In genomic region chr20:5630071-5630470, GRCh38 we compare ENCODE assay signal across 28 cellular contexts.
"Had no signal": no experiment of that assay in that cellular context is flagged by ENCODE, and none has a peak within 500 bp of the region (broad histone marks: within the 10 kb centered on the region; RNA-seq: fewer than 3 reads in every experiment).

No MANE protein-coding gene starts in this region.

- H3K36me3 Mint-ChIP-seq: activated naive CD4-positive, alpha-beta T cell treated with anti-CD3 and anti-CD28 coated beads, Interleukin-2, amount 10 ng/mL, durations not matched to agents 7 days and 5 days; activated naive CD4-positive, alpha-beta T cell treated with anti-CD3 and anti-CD28 coated beads, Interleukin-2, amount 50 U/mL, for 72 hours; activated naive CD8-positive, alpha-beta T cell treated with anti-CD3 and anti-CD28 coated beads, Interleukin-2, amount 10 ng/mL, durations not matched to agents 7 days and 5 days; brain had no signal

- H3K27ac Mint-ChIP-seq: activated CD4-positive, alpha-beta memory T cell treated with anti-CD3 and anti-CD28 coated beads, Interleukin-2, amount 10 ng/mL, durations not matched to agents 7 days and 5 days; activated CD4-positive, alpha-beta T cell treated with anti-CD3 and anti-CD28 coated beads for 36 hours; activated CD4-positive, alpha-beta T cell treated with anti-CD3 and anti-CD28 coated beads, Interleukin-2, amount 10 ng/mL, durations not matched to agents 7 days and 5 days; activated naive CD4-positive, alpha-beta T cell treated with anti-CD3 and anti-CD28 coated beads, Interleukin-2, amount 10 ng/mL, durations not matched to agents 7 days and 5 days; activated naive CD4-positive, alpha-beta T cell treated with anti-CD3 and anti-CD28 coated beads, Interleukin-2, amount 50 U/mL, for 72 hours; activated naive CD8-positive, alpha-beta T cell treated with anti-CD3 and anti-CD28 coated beads, Interleukin-2, amount 10 ng/mL, durations not matched to agents 7 days and 5 days; activated T-cell treated with anti-CD3 and anti-CD28 coated beads, Interleukin-2, amount 50 U/mL, for 24 hours; activated T-cell treated with anti-CD3 and anti-CD28 coated beads, Interleukin-2, amount 50 U/mL, for 72 hours; brain; endodermal cell had no signal

- DNase-seq: activated CD4-positive, alpha-beta memory T cell treated with anti-CD3 and anti-CD28 coated beads, Interleukin-2, amount 10 ng/mL, durations not matched to agents 7 days and 5 days; activated CD4-positive, alpha-beta T cell treated with anti-CD3 and anti-CD28 coated beads for 36 hours; activated CD4-positive, alpha-beta T cell treated with anti-CD3 and anti-CD28 coated beads, Interleukin-2, amount 10 ng/mL, durations not matched to agents 7 days and 5 days; activated CD4-positive, alpha-beta T cell treated with anti-CD3 and anti-CD28 coated beads, Interleukin-2, amount 50 U/mL, for 4 hours; activated CD4-positive, CD25-positive, alpha-beta regulatory T cell; activated CD4-positive, CD25-positive, alpha-beta regulatory T cell treated with anti-CD3 and anti-CD28 coated beads, Interleukin-2, amount 50 U/mL, for 72 hours; activated CD8-positive, alpha-beta memory T cell treated with anti-CD3 and anti-CD28 coated beads, Interleukin-2, amount 50 U/mL, for 48 hours; activated gamma-delta T cell; activated naive CD4-positive, alpha-beta T cell; activated naive CD4-positive, alpha-beta T cell treated with anti-CD3 and anti-CD28 coated beads, Interleukin-2, amount 10 ng/mL, durations not matched to agents 7 days and 5 days; activated naive CD8-positive, alpha-beta T cell treated with anti-CD3 and anti-CD28 coated beads, Interleukin-2, amount 10 ng/mL, durations not matched to agents 7 days and 5 days; activated T-cell treated with anti-CD3 and anti-CD28 coated beads for 4 hours; activated T-cell treated with anti-CD3 and anti-CD28 coated beads, Interleukin-2, amount 50 U/mL, for 24 hours; activated T-cell treated with anti-CD3 and anti-CD28 coated beads, Interleukin-2, amount 50 U/mL, for 72 hours; central memory CD4-positive, alpha-beta T cell; cerebellar nuclear complex; colonic mucosa; effector CD8-positive, alpha-beta T cell; endodermal cell; glutamatergic neuron; heart left ventricle; T-helper 2 cell had no signal

- H3K27me3 Mint-ChIP-seq: activated CD4-positive, alpha-beta memory T cell treated with anti-CD3 and anti-CD28 coated beads, Interleukin-2, amount 10 ng/mL, durations not matched to agents 7 days and 5 days; activated CD4-positive, alpha-beta T cell treated with anti-CD3 and anti-CD28 coated beads for 36 hours; activated CD4-positive, alpha-beta T cell treated with anti-CD3 and anti-CD28 coated beads, Interleukin-2, amount 10 ng/mL, durations not matched to agents 7 days and 5 days; activated naive CD4-positive, alpha-beta T cell treated with anti-CD3 and anti-CD28 coated beads, Interleukin-2, amount 10 ng/mL, durations not matched to agents 7 days and 5 days; activated naive CD8-positive, alpha-beta T cell treated with anti-CD3 and anti-CD28 coated beads, Interleukin-2, amount 10 ng/mL, durations not matched to agents 7 days and 5 days; activated T-cell treated with anti-CD3 and anti-CD28 coated beads, Interleukin-2, amount 50 U/mL, for 24 hours; brain had no signal

- H3K9me3 Mint-ChIP-seq: activated T-cell treated with anti-CD3 and anti-CD28 coated beads, Interleukin-2, amount 50 U/mL, for 72 hours had no signal

- H3K9me3 ChIP-seq: colonic mucosa had no signal

- ATAC-seq: activated CD4-positive, alpha-beta T cell treated with anti-CD3 and anti-CD28 coated beads for 36 hours; activated naive CD4-positive, alpha-beta T cell treated with anti-CD3 and anti-CD28 coated beads, Interleukin-2, amount 50 U/mL, for 72 hours; activated T-cell treated with anti-CD3 and anti-CD28 coated beads, Interleukin-2, amount 50 U/mL, for 72 hours; esophagus mucosa; heart left ventricle had no signal

- H3K27me3 ChIP-seq: ascending aorta, breast epithelium, cardiac muscle cell, colonic mucosa, heart left ventricle had no signal

- H3K4me3 ChIP-seq: ascending aorta, breast epithelium, cardiac muscle cell, colonic mucosa, heart left ventricle had no signal

- H3K4me1 ChIP-seq: ascending aorta, breast epithelium, colonic mucosa, heart left ventricle had no signal

- H3K36me3 ChIP-seq: ascending aorta, breast epithelium, cardiac muscle cell, colonic mucosa, heart left ventricle had no signal

- H3K27ac ChIP-seq: ascending aorta, breast epithelium, cardiac muscle cell, colonic mucosa, heart left ventricle had no signal

- H3K4me1 Mint-ChIP-seq: activated CD4-positive, alpha-beta memory T cell treated with anti-CD3 and anti-CD28 coated beads, Interleukin-2, amount 10 ng/mL, durations not matched to agents 7 days and 5 days; activated CD4-positive, alpha-beta T cell treated with anti-CD3 and anti-CD28 coated beads, Interleukin-2, amount 10 ng/mL, durations not matched to agents 7 days and 5 days; activated naive CD4-positive, alpha-beta T cell treated with anti-CD3 and anti-CD28 coated beads, Interleukin-2, amount 10 ng/mL, durations not matched to agents 7 days and 5 days; activated naive CD8-positive, alpha-beta T cell treated with anti-CD3 and anti-CD28 coated beads, Interleukin-2, amount 10 ng/mL, durations not matched to agents 7 days and 5 days; brain; endodermal cell had no signal

- H3K4me3 Mint-ChIP-seq: activated CD4-positive, alpha-beta memory T cell treated with anti-CD3 and anti-CD28 coated beads, Interleukin-2, amount 10 ng/mL, durations not matched to agents 7 days and 5 days; activated CD4-positive, alpha-beta T cell treated with anti-CD3 and anti-CD28 coated beads for 36 hours; activated CD4-positive, alpha-beta T cell treated with anti-CD3 and anti-CD28 coated beads, Interleukin-2, amount 10 ng/mL, durations not matched to agents 7 days and 5 days; activated naive CD4-positive, alpha-beta T cell treated with anti-CD3 and anti-CD28 coated beads, Interleukin-2, amount 10 ng/mL, durations not matched to agents 7 days and 5 days; activated naive CD8-positive, alpha-beta T cell treated with anti-CD3 and anti-CD28 coated beads, Interleukin-2, amount 10 ng/mL, durations not matched to agents 7 days and 5 days; activated T-cell treated with anti-CD3 and anti-CD28 coated beads, Interleukin-2, amount 50 U/mL, for 24 hours; activated T-cell treated with anti-CD3 and anti-CD28 coated beads, Interleukin-2, amount 50 U/mL, for 72 hours; brain; endodermal cell had no signal
